Comparison of ENCODE assay signal across 7 cellular contexts in genomic region chr7:143709895-143710294, GRCh38. TPM values are rescaled to one million over a fixed set of nuclear protein-coding genes. Genes with fewer than 3 reads are reported as not detected.
"Had no signal": no experiment of that assay in that cellular context is flagged by ENCODE, and none has a peak within 500 bp of the region (broad histone marks: within the 10 kb centered on the region; RNA-seq: fewer than 3 reads in every experiment).

No MANE protein-coding gene starts in this region.

RNA-seq across cellular contexts. Expression of gene CTAGE6, which starts 47.6 kb away (rescaled TPM):
- total RNA-seq: LHCN-M2, MCF 10A, OCI-LY7, PC-9, Right ventricle myocardium inferior, SJCRH30, SK-MEL-5 had no signal
